In genomic region chr2:174025271-174026121, GRCh38 we compare ENCODE assay signal across 11 cellular contexts.
DNase-seq lines count a peak whose midpoint lies in the region; ATAC-seq and TF ChIP-seq lines count a peak whose summit lies in the region.
"Had no signal": no experiment of that assay in that cellular context is flagged by ENCODE, and none has a peak within 500 bp of the region (broad histone marks: within the 10 kb centered on the region; RNA-seq: fewer than 3 reads in every experiment).

No MANE protein-coding gene starts in this region.

- H3K4me3 ChIP-seq in dorsolateral prefrontal cortex = peak overlapping the region in 3 of 59 donors; percentile 8 to 11 (median 11)
- H3K4me3 ChIP-seq in mucosa of descending colon = no peak overlapping the region
- no peak overlapping the region for H3K4me3 ChIP-seq in urinary bladder (ENCODE audit: low read depth, low read length)

- H3K27ac Mint-ChIP-seq in activated T-helper 2 cell treated with anti-CD3 and anti-CD28 coated beads, Interferon-gamma antibody, Interleukin-2, Interleukin-4, amounts not matched to agents 10 μg/mL and 5 μg/mL and 100 μg/mL, durations not matched to agents 14 hours and 24 hours and 36 hours = no peak overlapping the region
- H3K27ac Mint-ChIP-seq: activated T-cell treated with anti-CD3 and anti-CD28 coated beads, Interleukin-2, amount 50 U/mL, for 72 hours had no signal

- WGBS in urinary bladder = 42% methylated on average over 47 of the region's 47 CpGs

- peak; percentile 17 for DNase-seq in NCI-H748 (lab: John Stamatoyannopoulos, UW; ENCODE audit: unreplicated experiment)
- no peak for DNase-seq in NCI-H748 treated with DMSO at 0.1 percent for 48 hours (lab: John Stamatoyannopoulos, UW)
- no peak for DNase-seq in dorsolateral prefrontal cortex
- DNase-seq in mucosa of descending colon = peak; percentile 42 to 69 (median 64)
- DNase-seq in activated T-helper 2 cell treated with anti-CD3 and anti-CD28 coated beads, Interferon-gamma antibody, Interleukin-2, Interleukin-4, amounts not matched to agents 10 μg/mL and 5 μg/mL and 100 μg/mL, durations not matched to agents 14 hours and 24 hours and 36 hours (ENCODE audit: low spot score) = no peak
- no peak for DNase-seq in activated CD4-positive, alpha-beta T cell treated with anti-CD3 and anti-CD28 coated beads for 1 hour
- no peak for DNase-seq in inferior parietal cortex (ENCODE audit: extremely low spot score)
- DNase-seq: activated T-cell treated with anti-CD3 and anti-CD28 coated beads, Interleukin-2, amount 50 U/mL, for 72 hours; naive B cell; NCI-H1436 treated with DMSO at 0.1 percent for 48 hours had no signal

- H3K4me1 ChIP-seq in mucosa of descending colon (ENCODE audit: low read depth) = peaks cover 7% of the 10 kb centered on the region
- no peaks in the 10 kb centered on the region for H3K4me1 ChIP-seq in urinary bladder (ENCODE audit: insufficient read depth)

- H3K27ac ChIP-seq in dorsolateral prefrontal cortex (peak overlapping the region in 32 of 59 donors; percentile 1 to 80 (median 58)), urinary bladder (ENCODE audit: low read depth) (peak overlapping the region; percentile 87)

- no peaks in the 10 kb centered on the region for H3K27me3 Mint-ChIP-seq in activated T-helper 2 cell treated with anti-CD3 and anti-CD28 coated beads, Interferon-gamma antibody, Interleukin-2, Interleukin-4, amounts not matched to agents 10 μg/mL and 5 μg/mL and 100 μg/mL, durations not matched to agents 14 hours and 24 hours and 36 hours (ENCODE audit: low read depth)
- H3K27me3 Mint-ChIP-seq: naive B cell had no signal

- intact Hi-C loops in dorsolateral prefrontal cortex (cut with DNase I) = no loop called here
- intact Hi-C loops in mucosa of descending colon (cut with DNase I, micrococcal nuclease) = no loop called here
- intact Hi-C loops in activated T-helper 2 cell treated with anti-CD3 and anti-CD28 coated beads, Interferon-gamma antibody, Interleukin-2, Interleukin-4, amounts not matched to agents 10 μg/mL and 5 μg/mL and 100 μg/mL, durations not matched to agents 14 hours and 24 hours and 36 hours (cut with micrococcal nuclease) = no loop called here

- ATAC-seq in mucosa of descending colon = peak; percentile 64
- ATAC-seq: activated T-cell treated with anti-CD3 and anti-CD28 coated beads, Interleukin-2, amount 50 U/mL, for 72 hours had no signal

- no peak overlapping the region for H3K4me3 Mint-ChIP-seq in activated T-helper 2 cell treated with anti-CD3 and anti-CD28 coated beads, Interferon-gamma antibody, Interleukin-2, Interleukin-4, amounts not matched to agents 10 μg/mL and 5 μg/mL and 100 μg/mL, durations not matched to agents 14 hours and 24 hours and 36 hours (ENCODE audit: low read depth)
- H3K4me3 Mint-ChIP-seq: activated T-cell treated with anti-CD3 and anti-CD28 coated beads, Interleukin-2, amount 50 U/mL, for 72 hours had no signal

- no peaks in the 10 kb centered on the region for H3K9me3 ChIP-seq in mucosa of descending colon

- H3K4me1 Mint-ChIP-seq in activated T-helper 2 cell treated with anti-CD3 and anti-CD28 coated beads, Interferon-gamma antibody, Interleukin-2, Interleukin-4, amounts not matched to agents 10 μg/mL and 5 μg/mL and 100 μg/mL, durations not matched to agents 14 hours and 24 hours and 36 hours (ENCODE audit: low read depth) = peaks cover 10% of the 10 kb centered on the region

- H3K36me3 Mint-ChIP-seq in activated T-helper 2 cell treated with anti-CD3 and anti-CD28 coated beads, Interferon-gamma antibody, Interleukin-2, Interleukin-4, amounts not matched to agents 10 μg/mL and 5 μg/mL and 100 μg/mL, durations not matched to agents 14 hours and 24 hours and 36 hours (ENCODE audit: low read depth) = peaks cover 4% of the 10 kb centered on the region
- H3K36me3 Mint-ChIP-seq: naive B cell had no signal

- H3K9me3 Mint-ChIP-seq in activated T-helper 2 cell treated with anti-CD3 and anti-CD28 coated beads, Interferon-gamma antibody, Interleukin-2, Interleukin-4, amounts not matched to agents 10 μg/mL and 5 μg/mL and 100 μg/mL, durations not matched to agents 14 hours and 24 hours and 36 hours = peaks cover 6% of the 10 kb centered on the region
- H3K9me3 Mint-ChIP-seq: naive B cell had no signal

- TF ChIP-seq CTCF in dorsolateral prefrontal cortex (IDR thresholded peaks at IDR 0.05 in 54 of 56, conservative IDR thresholded peaks at IDR 0.05 in 2 of 56; ENCODE audit: low read depth in 1 of 56, partially characterized antibody in 56 of 56) (no peak), mucosa of descending colon (IDR thresholded peaks at IDR 0.05) (no peak)

- no peaks in the 10 kb centered on the region for H3K27me3 ChIP-seq in dorsolateral prefrontal cortex

- H3K36me3 ChIP-seq in mucosa of descending colon (ENCODE audit: low read depth) (no peaks in the 10 kb centered on the region), urinary bladder (ENCODE audit: insufficient read depth) (no peaks in the 10 kb centered on the region)

Comparison
In these comparisons a context has a peak if more than half of its experiments do, and no peak if none do; other contexts are left out.
1. DNase-seq: peak in NCI-H748 (single experiment) and mucosa of descending colon (3 of 3); none in NCI-H748 treated with DMSO at 0.1 percent for 48 hours (single experiment), dorsolateral prefrontal cortex (0 of 10), activated T-helper 2 cell treated with anti-CD3 and anti-CD28 coated beads, Interferon-gamma antibody, Interleukin-2, Interleukin-4, amounts not matched to agents 10 μg/mL and 5 μg/mL and 100 μg/mL, durations not matched to agents 14 hours and 24 hours and 36 hours (single experiment), activated CD4-positive, alpha-beta T cell treated with anti-CD3 and anti-CD28 coated beads for 1 hour (single experiment) and inferior parietal cortex (single experiment).